In genomic region chr3:161409069-161409468, GRCh38 we compare ENCODE assay signal across 8 cellular contexts. TPM values are rescaled to one million over a fixed set of nuclear protein-coding genes. Genes with fewer than 3 reads are reported as not detected.
DNase-seq lines count a peak whose midpoint lies in the region; ATAC-seq, FAIRE-seq and TF ChIP-seq lines count a peak whose summit lies in the region.

No MANE protein-coding gene starts in this region.

- H2AK5ac ChIP-seq in H1 (ENCODE audit: low read depth, low read length): no peak overlapping the region

- no peak overlapping the region for H2BK12ac ChIP-seq in H1 (ENCODE audit: low read depth, low read length)

- POLR2A ChIA-PET in H1 (lab: Charles Lee; ENCODE audit: partially characterized antibody): no interaction called here

- TF ChIP-seq EP300 in H1 (IDR thresholded peaks at IDR 0.05; ENCODE audit: borderline replicate concordance in 1 of 2, low read depth in 2 of 2, low read length in 2 of 2): no peak
- no peak for TF ChIP-seq EP300 in neural cell (conservative IDR thresholded peaks at IDR 0.05; ENCODE audit: poor library complexity, severe bottlenecking)

- H3K4me3 ChIP-seq in H1 (ENCODE audit: extremely low read depth in 1 of 4, insufficient read depth in 2 of 4, low read depth in 3 of 4, low read length in 4 of 4): no peak overlapping the region
- no peak overlapping the region for H3K4me3 ChIP-seq in neural cell (ENCODE audit: low read length)

- no peak overlapping the region for H4K8ac ChIP-seq in H1 (ENCODE audit: extremely low read depth, insufficient read depth, low read length)

- no peak overlapping the region for H3K23ac ChIP-seq in H1 (ENCODE audit: insufficient read length)

- H3K4me2 ChIP-seq in H1 (ENCODE audit: insufficient read depth in 1 of 2, low read depth in 2 of 2, low read length in 2 of 2) (no peak overlapping the region), neural cell (ENCODE audit: low read length) (no peak overlapping the region)

- no peak overlapping the region for H3K4ac ChIP-seq in H1 (replicated peaks; ENCODE audit: insufficient read length, low read depth, low read length)

- ATAC-seq in HG02970 (IDR thresholded peaks at IDR 0.05; ENCODE audit: low FRiP score, unreplicated experiment): no peak

- peaks cover 0 to 4% (median 0%) of the 10 kb centered on the region in 4 experiments; a peak in 1 of 7 replicates for H3K4me1 ChIP-seq in H1 (replicated peaks in 1 of 4; ENCODE audit: control insufficient read depth in 3 of 4, insufficient read depth in 4 of 4, low read length in 3 of 4)

- H3K23me2 ChIP-seq in H1 (ENCODE audit: low read depth, low read length): no peaks in the 10 kb centered on the region

- no peaks in the 10 kb centered on the region for H3K9me2 ChIP-seq in neural cell (ENCODE audit: insufficient read depth, low read length)

- H3K79me2 ChIP-seq in H1 (ENCODE audit: control insufficient read depth in 1 of 2, insufficient read depth in 2 of 2, low read length in 2 of 2): no peaks in the 10 kb centered on the region
- H3K79me2 ChIP-seq in neural cell (replicated peaks; ENCODE audit: insufficient read depth, low read length): no peaks in the 10 kb centered on the region

- H2BK15ac ChIP-seq in H1 (ENCODE audit: low read length): no peak overlapping the region

- no peaks in the 10 kb centered on the region for H3K79me1 ChIP-seq in H1 (ENCODE audit: low read depth, low read length)

- H3K18ac ChIP-seq in H1 (ENCODE audit: extremely low read depth, low read length): no peak overlapping the region

- CTCF ChIA-PET in H1 (lab: Charles Lee; ENCODE audit: partially characterized antibody): interaction anchor here (0.8 to 5.2 kb wide), 22 partner anchors 7 to 597 kb away, joined by 3 to 41 read pairs (median 4); no protein-coding TSS in a partner anchor

- H2BK5ac ChIP-seq in H1 (ENCODE audit: low read depth, low read length): no peak overlapping the region

- 53% methylated on average over 3 of the region's 3 CpGs; no CpG with 5 or more reads in 1 of the 2 experiments for WGBS in H1 (ENCODE audit: extremely low coverage in 1 of 2, insufficient coverage in 1 of 2, insufficient read length in 1 of 2, insufficient replicate concordance in 2 of 2, low coverage in 1 of 2, low lambda C conversion rate in 2 of 2, missing lambda C conversion rate in 1 of 2), 2 experiments

- H4K20me1 ChIP-seq in H1 (replicated peaks in 1 of 2; ENCODE audit: control insufficient read depth in 1 of 2, insufficient read depth in 2 of 2, low read length in 2 of 2) (no peaks in the 10 kb centered on the region), neural cell (ENCODE audit: insufficient read depth) (no peaks in the 10 kb centered on the region)

- no peaks in the 10 kb centered on the region for H3F3A ChIP-seq in neural cell (ENCODE audit: insufficient read depth, low read length, poor library complexity, severe bottlenecking)

- H3K9ac ChIP-seq in H1 (replicated peaks in 1 of 4; ENCODE audit: extremely low read depth in 1 of 4, low read depth in 3 of 4, low read length in 3 of 4) (no peak overlapping the region), neural cell (ENCODE audit: low read length) (no peak overlapping the region)

- peak; percentile 80 to 82 for TF ChIP-seq RAD21 in H1 (IDR thresholded peaks at IDR 0.05 in 1 of 2, conservative IDR thresholded peaks at IDR 0.05 in 1 of 2; ENCODE audit: low read depth in 2 of 2, low read length in 2 of 2)
- TF ChIP-seq RAD21 in neural cell (conservative IDR thresholded peaks at IDR 0.05): peak; percentile 68

- H2AFZ ChIP-seq in H1 (ENCODE audit: low read length) (no peak overlapping the region), neural cell (ENCODE audit: low read depth, low read length) (no peak overlapping the region)

- H3K14ac ChIP-seq in H1 (ENCODE audit: insufficient read length): no peak overlapping the region

- H3K27ac ChIP-seq in H1 (ENCODE audit: low read depth, low read length) (no peak overlapping the region), neural cell (ENCODE audit: low read length) (no peak overlapping the region)

- no peak overlapping the region for H4K91ac ChIP-seq in H1 (replicated peaks; ENCODE audit: insufficient read length, low read length)

- DNase-seq in Ammon's horn (ENCODE audit: low spot score) (peak; percentile 32), GM18507 (ENCODE audit: extremely low spot score, insufficient read length, low read depth) (no peak), M059J (ENCODE audit: low read depth) (peak; percentile 63), SHP77 treated with DMSO at 0.1 percent for 48 hours (lab: John Stamatoyannopoulos, UW) (peak; percentile 7), H1 (ENCODE audit: low read depth in 1 of 2, low spot score in 2 of 2) (no peak), NCI-H510A (lab: John Stamatoyannopoulos, UW) (no peak)

- H2BK20ac ChIP-seq in H1 (ENCODE audit: low read length): no peak overlapping the region

- H3K56ac ChIP-seq in H1 (replicated peaks; ENCODE audit: insufficient read length, low read depth, low read length): no peak overlapping the region

- H3K36me3 ChIP-seq in H1 (ENCODE audit: control insufficient read depth in 2 of 4, insufficient read depth in 4 of 4, low read length in 3 of 4) (no peaks in the 10 kb centered on the region), neural cell (ENCODE audit: insufficient read depth, low read length) (no peaks in the 10 kb centered on the region)

- H4K5ac ChIP-seq in H1 (ENCODE audit: insufficient read length, low read depth, low read length): no peak overlapping the region

- FAIRE-seq in GM18507 (lab: Jason Lieb, UNC): peak; percentile 79
- peak; percentile 82 for FAIRE-seq in H1 (lab: Jason Lieb, UNC)

- H3K9me3 ChIP-seq in H1 (ENCODE audit: insufficient read depth in 2 of 2, low read depth in 1 of 2, low read length in 1 of 2) (no peaks in the 10 kb centered on the region), neural cell (ENCODE audit: low read length) (no peaks in the 10 kb centered on the region)

- TF ChIP-seq CTCF in H1 (IDR thresholded peaks at IDR 0.05; ENCODE audit: control extremely low read depth in 1 of 3, insufficient read depth in 1 of 3, low read depth in 1 of 3, low read length in 3 of 3) (peak in 2 of 3 experiments; percentile 58 to 64; a peak in 3 of 4 replicates), neural cell (IDR thresholded peaks at IDR 0.05; ENCODE audit: poor library complexity, severe bottlenecking) (peak; percentile 66)

- no peak overlapping the region for H2BK120ac ChIP-seq in H1 (replicated peaks; ENCODE audit: low read depth, low read length)

- H3K27me3 ChIP-seq in H1 (replicated peaks in 1 of 4; ENCODE audit: control insufficient read depth in 3 of 4, extremely low read depth in 1 of 4, insufficient read depth in 3 of 4, low read length in 3 of 4) (no peaks in the 10 kb centered on the region), neural cell (ENCODE audit: insufficient read depth, low read depth, low read length) (no peaks in the 10 kb centered on the region)

- no peak for TF ChIP-seq POLR2A in H1 (IDR thresholded peaks at IDR 0.05; ENCODE audit: control extremely low read depth in 1 of 2, low read depth in 2 of 2, low read length in 2 of 2)

TF ChIP-seq in H1, 55 proteins besides CTCF, POLR2A, EP300 and RAD21:
- no peak for TF ChIP-seq RXRA (IDR thresholded peaks at IDR 0.05; ENCODE audit: insufficient read depth, low read depth, low read length)
- TF ChIP-seq YY1 (IDR thresholded peaks at IDR 0.05; ENCODE audit: low read depth, low read length): no peak
- TF ChIP-seq GTF2F1 (IDR thresholded peaks at IDR 0.05; ENCODE audit: borderline replicate concordance, low read depth, low read length): no peak

TF ChIP-seq in neural cell, 6 proteins besides CTCF, POLR2A, EP300 and RAD21:
- TF ChIP-seq EZH2 (IDR thresholded peaks at IDR 0.05; ENCODE audit: borderline replicate concordance, insufficient read depth, low read length, poor library complexity, severe bottlenecking): no peak
- no peak for TF ChIP-seq TAF1 (IDR thresholded peaks at IDR 0.05; ENCODE audit: low read depth)
- TF ChIP-seq SMC3 (conservative IDR thresholded peaks at IDR 0.05; ENCODE audit: poor library complexity): peak; percentile 63
- no peak for TF ChIP-seq POLR2AphosphoS5 (IDR thresholded peaks at IDR 0.05)

RNA-seq across cellular contexts. Expression of gene SPTSSB, which starts 37.8 kb away (rescaled TPM):
- not detected in 2 replicates for total RNA-seq in M059J (2014; rRNA removed; shearing (Covaris generic))
- total RNA-seq in H1 (2021; fragmentation: NEBNext Ultra II Directional; extraction: Animal tissue kit (Norgen Biotek cat#: 25700)): 11.7 and 33.4 TPM in 2 replicates
- 17.7 and 52.5 TPM in 2 replicates for polyA plus RNA-seq in H1 (2011; rRNA removed)
- polyA plus RNA-seq in H1 (2011; cell fraction: cytosol; rRNA removed): 12.5 TPM
- 16.3 TPM for polyA plus RNA-seq in H1 (2011; cell fraction: nucleus; rRNA removed)
- 5.6 to 13.9 TPM (median 10.4 TPM) in 4 replicates for polyA plus RNA-seq in H1 (2012, experiment 1 of 2)
- polyA plus RNA-seq in H1 (2012, experiment 2 of 2): 1.1 TPM
- 21.8 TPM for polyA plus RNA-seq in H1 (2013, experiment 1 of 2)
- polyA plus RNA-seq in H1 (2013, experiment 2 of 2): 23.2 TPM
- polyA minus RNA-seq in H1 (2011; rRNA and poly(A)+ RNA removed): 9.3 and 13.2 TPM in 2 replicates
- polyA minus RNA-seq in H1 (2011; cell fraction: cytosol; rRNA and poly(A)+ RNA removed): 12.0 TPM
- polyA minus RNA-seq in H1 (2011; cell fraction: nucleus; rRNA and poly(A)+ RNA removed): 23.0 TPM
- polyA plus RNA-seq in neural cell: 0.64 and 0.71 TPM in 2 replicates
- 1.0 and 2.7 TPM in 2 replicates for polyA minus RNA-seq in neural cell

Comparison
In these comparisons a context has a peak if more than half of its experiments do, and no peak if none do; other contexts are left out.
1. DNase-seq: peak in Ammon's horn (single experiment), M059J (single experiment) and SHP77 treated with DMSO at 0.1 percent for 48 hours (single experiment); none in GM18507 (single experiment), H1 (0 of 2) and NCI-H510A (single experiment).
2. RNA of gene SPTSSB, which starts 37.8 kb away (total RNA-seq): 11.7 to 33.4 TPM in H1; not detected in M059J; every median in the first group is over 10 times any median in the second.